In genomic region chr7:22669692-22670421, GRCh38 we compare ENCODE assay signal across 1 cellular context.
TF ChIP-seq lines count a peak whose summit lies in the region.

No MANE protein-coding gene starts in this region.

TF ChIP-seq in H1, 55 proteins besides CTCF, POLR2A, EP300 and RAD21:
- no peak for TF ChIP-seq USF2 (IDR thresholded peaks at IDR 0.05; ENCODE audit: low read length)
- TF ChIP-seq MAX (IDR thresholded peaks at IDR 0.05) = no peak
- no peak for TF ChIP-seq SP1 (IDR thresholded peaks at IDR 0.05; ENCODE audit: low read depth, low read length)
- no peak for TF ChIP-seq GTF2F1 (IDR thresholded peaks at IDR 0.05; ENCODE audit: borderline replicate concordance, low read depth, low read length)
- no peak for TF ChIP-seq BCL11A (IDR thresholded peaks at IDR 0.05; ENCODE audit: low read depth in 2 of 2, low read length in 2 of 2)
- TF ChIP-seq FOSL1 (IDR thresholded peaks at IDR 0.05; ENCODE audit: insufficient read depth, low read depth, low read length) = no peak
- TF ChIP-seq TAF1 (IDR thresholded peaks at IDR 0.05; ENCODE audit: low read depth, low read length) = no peak
